Comparison of ENCODE assay signal across 8 cellular contexts in genomic region chr17:7838291-7839075, GRCh38. TPM values are rescaled to one million over a fixed set of nuclear protein-coding genes. Genes with fewer than 3 reads are reported as not detected.
DNase-seq lines count a peak whose midpoint lies in the region; ATAC-seq and TF ChIP-seq lines count a peak whose summit lies in the region.

No MANE protein-coding gene starts in this region.

- H3K9me3 ChIP-seq in WERI-Rb-1 (ENCODE audit: severe bottlenecking): no peaks in the 10 kb centered on the region

- peak overlapping the region; percentile 99 for H3K27ac Mint-ChIP-seq in osteocyte (ENCODE audit: unreplicated experiment)

- peak; percentile 34 for DNase-seq in NCI-H2029 (lab: John Stamatoyannopoulos, UW)
- DNase-seq in NCI-H2029 treated with DMSO at 0.1 percent for 48 hours (lab: John Stamatoyannopoulos, UW): no peak
- DNase-seq in NB4 (ENCODE audit: low read depth): peak; percentile 83
- DNase-seq in WERI-Rb-1: peak; percentile 74
- peak; percentile 69 for DNase-seq in fibroblast of the conjunctiva (ENCODE audit: low read depth)
- DNase-seq in osteocyte (ENCODE audit: extremely low spot score, unreplicated experiment): no peak

- no peaks in the 10 kb centered on the region for H3K9me3 Mint-ChIP-seq in osteocyte (ENCODE audit: unreplicated experiment)

- no peak for TF ChIP-seq CTCF in NB4 (IDR thresholded peaks at IDR 0.05; ENCODE audit: low read depth, low read length)
- no peak for TF ChIP-seq CTCF in WERI-Rb-1 (IDR thresholded peaks at IDR 0.05; ENCODE audit: low read depth, low read length)
- no peak for TF ChIP-seq CTCF in osteocyte (IDR thresholded peaks at IDR 0.05)

- peak overlapping the region; percentile 75 for H3K4me3 Mint-ChIP-seq in osteocyte (ENCODE audit: unreplicated experiment)

- TF ChIP-seq POLR2A in NB4 (IDR thresholded peaks at IDR 0.05; ENCODE audit: extremely low read depth, insufficient read length): no peak

- H3K4me1 Mint-ChIP-seq in osteocyte (ENCODE audit: unreplicated experiment): peaks cover 68% of the 10 kb centered on the region

- H3K36me3 ChIP-seq in WERI-Rb-1: no peaks in the 10 kb centered on the region; the same call in 1 of the 2 replicates

- peak overlapping the region; percentile 89 for H3K27ac ChIP-seq in WERI-Rb-1

- H3K27me3 ChIP-seq in WERI-Rb-1 (ENCODE audit: insufficient read depth, low read depth, severe bottlenecking): no peaks in the 10 kb centered on the region

- ATAC-seq in GM19324 (IDR thresholded peaks at IDR 0.05; ENCODE audit: low FRiP score, unreplicated experiment): no peak
- no peak for ATAC-seq in GM19023 (IDR thresholded peaks at IDR 0.05; ENCODE audit: unreplicated experiment)

- H3K4me3 ChIP-seq in NB4 (ENCODE audit: low read depth, low read length) (peak overlapping the region; percentile 46), WERI-Rb-1 (ENCODE audit: low read depth, low read length) (no peak overlapping the region)

- H3K27me3 Mint-ChIP-seq in osteocyte (ENCODE audit: unreplicated experiment): no peaks in the 10 kb centered on the region

- peaks cover 6% of the 10 kb centered on the region for H3K36me3 Mint-ChIP-seq in osteocyte (ENCODE audit: unreplicated experiment)

RNA-seq across cellular contexts. Expression of gene KDM6B, which starts 4.5 kb away (rescaled TPM):
- 52.9 and 53.7 TPM in 2 replicates for total RNA-seq in osteocyte

RNA-seq across cellular contexts. Expression of gene TMEM88, which starts 16.4 kb away (rescaled TPM):
- total RNA-seq in osteocyte: 3.4 TPM in 2 replicates

RNA-seq across cellular contexts. Expression of gene NAA38, which starts 18.9 kb away (rescaled TPM):
- total RNA-seq in osteocyte: 65.8 and 66.2 TPM in 2 replicates

RNA-seq across cellular contexts. Expression of gene CYB5D1, which starts 19.3 kb away (rescaled TPM):
- total RNA-seq in osteocyte: 8.5 and 10.2 TPM in 2 replicates

RNA-seq across cellular contexts. Expression of gene CHD3, which starts 50.1 kb away (rescaled TPM):
- 196 and 206 TPM in 2 replicates for total RNA-seq in osteocyte

Comparison
In these comparisons a context has a peak if more than half of its experiments do, and no peak if none do; other contexts are left out.
1. DNase-seq: peak in NCI-H2029 (single experiment), NB4 (single experiment), WERI-Rb-1 (single experiment) and fibroblast of the conjunctiva (single experiment); none in NCI-H2029 treated with DMSO at 0.1 percent for 48 hours (single experiment) and osteocyte (single experiment).